In the genomic region with DNA sequence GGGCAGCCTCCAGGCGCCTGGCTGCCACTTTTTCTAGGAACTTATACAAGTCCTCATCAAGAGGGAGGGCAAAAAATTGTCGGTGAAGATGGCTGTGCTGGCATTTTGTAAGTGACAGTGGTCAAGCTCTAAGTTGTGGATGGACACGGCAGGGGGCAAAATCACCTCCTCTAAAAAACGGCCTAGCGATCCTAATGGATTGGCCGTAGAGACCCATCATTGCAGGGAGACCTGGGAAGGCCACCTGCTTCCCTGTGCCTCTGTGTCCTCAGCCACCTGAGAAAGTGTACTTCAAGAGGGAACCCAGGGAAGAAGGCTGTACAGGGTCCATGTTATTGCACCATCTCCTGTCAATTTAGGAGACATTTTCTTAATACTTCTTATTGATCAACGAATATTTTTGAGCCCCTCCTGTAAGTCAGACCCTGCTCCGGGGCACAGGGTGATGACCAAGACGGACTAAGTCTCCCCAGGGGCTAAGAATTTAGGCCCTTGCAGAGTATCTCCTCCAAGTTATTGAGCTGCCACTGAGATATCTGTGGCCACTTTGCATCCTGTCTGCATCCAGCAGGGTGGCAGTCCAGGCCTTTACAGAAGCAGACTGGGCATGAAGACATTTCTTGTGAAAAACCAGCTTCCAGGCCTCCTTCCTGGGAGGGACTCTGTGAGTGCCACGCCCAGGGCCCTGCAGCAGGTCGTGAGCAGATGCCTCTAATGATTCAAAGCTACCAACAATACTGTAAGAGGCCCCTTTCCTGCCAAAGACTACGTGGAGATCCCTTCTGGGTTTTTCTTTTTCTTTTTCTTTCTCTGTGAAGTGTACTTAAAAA, we compare ENCODE assay signal across 9 cellular contexts. TPM values are rescaled to one million over a fixed set of nuclear protein-coding genes. Genes with fewer than 3 reads are reported as not detected.
DNase-seq lines count a peak whose midpoint lies in the region; ATAC-seq, FAIRE-seq and TF ChIP-seq lines count a peak whose summit lies in the region.
"Had no signal": no experiment of that assay in that cellular context is flagged by ENCODE, and none has a peak within 500 bp of the region (broad histone marks: within the 10 kb centered on the region; RNA-seq: fewer than 3 reads in every experiment).

No MANE protein-coding gene starts in this region.

- FAIRE-seq in K562 (lab: Jason Lieb, UNC), result no peak
- FAIRE-seq: G401.6 had no signal

- H3K27ac Mint-ChIP-seq in naive B cell, result peak overlapping the region in 4 of 6 donors; percentile 26 to 79 (median 40)

- H2AFZ ChIP-seq in K562 (ENCODE audit: low read depth, low read length), result peak overlapping the region; percentile 81

- WGBS in K562 (ENCODE audit: insufficient coverage, low coverage, missing lambda C conversion rate), result 63% methylated on average over 12 of the region's 12 CpGs

- POLR2A ChIA-PET in K562 (lab: Yijun Ruan, JAX), result interaction anchor here (0.7 to 1.6 kb wide), 3 partner anchors 14 to 71 kb away, joined by 4 to 6 read pairs (median 5); no protein-coding TSS in a partner anchor

- no peaks in the 10 kb centered on the region for H3K79me2 ChIP-seq in K562 (ENCODE audit: control insufficient read depth, insufficient read depth, low read length)

- no peaks in the 10 kb centered on the region for H3K36me3 Mint-ChIP-seq in naive B cell

- H3K27me3 Mint-ChIP-seq in naive B cell, result no peaks in the 10 kb centered on the region

- no peaks in the 10 kb centered on the region for H3K27me3 ChIP-seq in K562 (ENCODE audit: control insufficient read depth in 2 of 2, insufficient read depth in 2 of 2, low read length in 2 of 2)

- ATAC-seq in K562 (no peak), naive B cell (ENCODE audit: low read depth in 2 of 2) (no peak), HG03457 (IDR thresholded peaks at IDR 0.05; ENCODE audit: unreplicated experiment) (no peak)

- peaks cover 11 to 24% (median 13%) of the 10 kb centered on the region in 3 donors for H3K4me1 Mint-ChIP-seq in naive B cell

- BruUV-seq in K562 (replicated peaks; lab: Mats Ljungman, UMichigan), result no TSS peak

- H3K36me3 ChIP-seq in K562 (ENCODE audit: control insufficient read depth, insufficient read depth, low read length), result no peaks in the 10 kb centered on the region

- H3K4me3 ChIP-seq in K562, result no peak overlapping the region

- no peak for TF ChIP-seq POLR2A in K562 (conservative IDR thresholded peaks at IDR 0.05)

- peak overlapping the region in 1 of 8 donors; percentile 16 for H3K4me3 Mint-ChIP-seq in naive B cell

- CTCF ChIA-PET in K562 (lab: Yijun Ruan, JAX; ENCODE audit: low intra/inter-chr PET ratio), result no interaction called here

- H3K27ac ChIP-seq in K562 (ENCODE audit: extremely low read depth, low read depth, low read length), result no peak overlapping the region

- H3K9ac ChIP-seq in K562 (ENCODE audit: insufficient read depth in 1 of 2, low read depth in 2 of 2, low read length in 2 of 2), result peak overlapping the region in 1 of 2 experiments; percentile 61; a peak in 1 of 4 replicates

- H3K9me1 ChIP-seq in K562 (ENCODE audit: control insufficient read depth, insufficient read depth, low read length), result peaks cover 4% of the 10 kb centered on the region

- TF ChIP-seq CTCF in K562 (IDR thresholded peaks at IDR 0.05 in 2 of 3, conservative IDR thresholded peaks at IDR 0.05 in 1 of 3; ENCODE audit: insufficient read depth in 2 of 3, low read depth in 1 of 3, low read length in 3 of 3), result no peak

- H3K4me2 ChIP-seq in K562 (ENCODE audit: insufficient read depth, low read length), result no peak overlapping the region; the same call in 1 of the 2 replicates

- in situ Hi-C loops in K562 (cut with MboI), result no loop called here

- TF ChIP-seq RAD21 in K562 (CRISPR knock-in tag; conservative IDR thresholded peaks at IDR 0.05 in 1 of 2, IDR thresholded peaks at IDR 0.05 in 1 of 2), result no peak

- TF ChIP-seq EP300 in K562 (IDR thresholded peaks at IDR 0.05; ENCODE audit: low read length), result no peak

- H3K9me3 Mint-ChIP-seq in naive B cell, result no peaks in the 10 kb centered on the region

- no peaks in the 10 kb centered on the region for H4K20me1 ChIP-seq in K562 (replicated peaks; ENCODE audit: control insufficient read depth, insufficient read depth, low read length)

- DNase-seq in NCI-H2227 (lab: John Stamatoyannopoulos, UW; ENCODE audit: unreplicated experiment), result peak; percentile 71
- no peak for DNase-seq in NCI-H2227 treated with DMSO at 0.1 percent for 48 hours (lab: John Stamatoyannopoulos, UW)
- peak; percentile 35 for DNase-seq in RPMI7951 (ENCODE audit: low read depth)
- DNase-seq in K562 (ENCODE audit: extremely low read depth in 1 of 4, low spot score in 3 of 4), result peak in 1 of 4 experiments; percentile 8
- no peak for DNase-seq in naive B cell
- DNase-seq in SW 1271 (lab: John Stamatoyannopoulos, UW), result no peak
- no peak for DNase-seq in T-helper 9 cell

- intact Hi-C loops in K562 (cut with micrococcal nuclease), result loop anchor here (5.0 kb wide), 2 partner anchors 35 to 70 kb away; partner anchors contain the start of gene NFKBIA

- no peaks in the 10 kb centered on the region for H3K9me3 ChIP-seq in K562 (replicated peaks; ENCODE audit: control insufficient read depth, insufficient read depth, low read depth, low read length)

- peaks cover 43 to 51% of the 10 kb centered on the region in 2 experiments for H3K4me1 ChIP-seq in K562 (replicated peaks in 1 of 2; ENCODE audit: control insufficient read depth in 2 of 2, insufficient read depth in 2 of 2, low read length in 2 of 2)

TF ChIP-seq in K562, 482 proteins besides CTCF, POLR2A, EP300 and RAD21:
- no peak for TF ChIP-seq KLF6 (CRISPR knock-in tag; IDR thresholded peaks at IDR 0.05; ENCODE audit: borderline replicate concordance)
- TF ChIP-seq MTA3 (IDR thresholded peaks at IDR 0.05; ENCODE audit: borderline replicate concordance), result no peak

RNA-seq across cellular contexts. Expression of gene PSMA6, which starts 40.5 kb away (rescaled TPM):
- total RNA-seq in RPMI7951 (2014; rRNA removed; shearing (Covaris generic)), result 371 and 402 TPM in 2 replicates
- total RNA-seq in K562 (2011; cell fraction: chromatin; rRNA removed; ENCODE audit: low replicate concordance), result 38.7 and 60.7 TPM in 2 replicates
- total RNA-seq in K562 (2011; cell fraction: nucleolus; rRNA removed), result 47.8 and 50.5 TPM in 2 replicates
- 58.6 and 80.4 TPM in 2 replicates for total RNA-seq in K562 (2011; cell fraction: nucleoplasm; rRNA removed)
- 164 and 210 TPM in 2 replicates for total RNA-seq in K562 (2014; rRNA removed)
- 234 and 271 TPM in 2 replicates for total RNA-seq in K562 (2014; rRNA removed; fragmentation: Illumina TruSeq; extraction: Trizol)
- 279 and 288 TPM in 2 replicates for total RNA-seq in K562 (2015; rRNA removed; fragmentation: Illumina TruSeq; extraction: Trizol)
- total RNA-seq in K562 (2021), result 258 and 274 TPM in 2 replicates
- 318 and 452 TPM in 2 replicates for polyA plus RNA-seq in K562 (2011; rRNA removed)
- polyA plus RNA-seq in K562 (2011; cell fraction: cytosol; rRNA removed), result 167 and 229 TPM in 2 replicates
- polyA plus RNA-seq in K562 (2011; cell fraction: nucleus; rRNA removed), result 54.4 and 95.7 TPM in 2 replicates
- polyA plus RNA-seq in K562 (2012), result 203 and 288 TPM in 2 replicates
- 292 and 301 TPM in 2 replicates for polyA plus RNA-seq in K562 (2014; fragmentation: Illumina TruSeq; extraction: Trizol)
- polyA plus RNA-seq in K562 (2014; fragmentation: Nextera tagmentation; extraction: Ambion mirVana), result 100 to 1,000 TPM; 922 to 952 TPM
- polyA plus RNA-seq in K562 (2014; rRNA removed), result 274 and 283 TPM in 2 replicates
- 166 and 169 TPM in 2 replicates for polyA minus RNA-seq in K562 (2011; rRNA and poly(A)+ RNA removed)
- polyA minus RNA-seq in K562 (2011; cell fraction: cytosol; rRNA and poly(A)+ RNA removed), result 78.1 and 98.1 TPM in 2 replicates
- 17.6 and 42.8 TPM in 2 replicates for polyA minus RNA-seq in K562 (2011; cell fraction: nucleus; rRNA and poly(A)+ RNA removed)
- 100 to 1,000 TPM; 216 to 373 (median 267) TPM for polyA plus RNA-seq in naive B cell (ENCODE audit: low read depth in 6 of 6)

Comparison
In these comparisons a context has a peak if more than half of its experiments do, and no peak if none do; other contexts are left out.
1. DNase-seq: peak in NCI-H2227 (single experiment) and RPMI7951 (single experiment); none in NCI-H2227 treated with DMSO at 0.1 percent for 48 hours (single experiment), naive B cell (single experiment), SW 1271 (0 of 2) and T-helper 9 cell (single experiment).